In genomic region chr7:47538846-47539311, GRCh38 we compare ENCODE assay signal across 1 cellular context.
A peak's percentile ranks its signal among the peaks of the same experiment; 100 is the strongest.
TF ChIP-seq lines count a peak whose summit lies in the region.

No MANE protein-coding gene starts in this region.

TF ChIP-seq in HepG2, 621 proteins besides CTCF, POLR2A, EP300 and RAD21 (continued from another document and continues in another):
- peak; percentile 73 for TF ChIP-seq PATZ1 (CRISPR knock-in tag; IDR thresholded peaks at IDR 0.05)
- TF ChIP-seq NFRKB (IDR thresholded peaks at IDR 0.05) = no peak
- no peak for TF ChIP-seq ZSCAN5A (CRISPR knock-in tag; IDR thresholded peaks at IDR 0.05; ENCODE audit: borderline replicate concordance)
- no peak for TF ChIP-seq ATF1 (CRISPR knock-in tag; IDR thresholded peaks at IDR 0.05)
- TF ChIP-seq JUND (CRISPR knock-in tag; IDR thresholded peaks at IDR 0.05) = no peak
- TF ChIP-seq ZNF850 (CRISPR knock-in tag; conservative IDR thresholded peaks at IDR 0.05) = no peak
- TF ChIP-seq SALL2 (CRISPR knock-in tag; IDR thresholded peaks at IDR 0.05) = no peak
- TF ChIP-seq ZNF564 (CRISPR knock-in tag; IDR thresholded peaks at IDR 0.05) = no peak
- TF ChIP-seq SOX5 (CRISPR knock-in tag; IDR thresholded peaks at IDR 0.05; ENCODE audit: borderline replicate concordance) = 0 out of 2 replicates have a peak, but pooled peaks have one; percentile 61
- no peak for TF ChIP-seq TSC22D2 (CRISPR knock-in tag; IDR thresholded peaks at IDR 0.05; ENCODE audit: borderline replicate concordance)
- no peak for TF ChIP-seq CBX1 (IDR thresholded peaks at IDR 0.05; ENCODE audit: low read depth)
- no peak for TF ChIP-seq EEA1 (CRISPR knock-in tag; IDR thresholded peaks at IDR 0.05; ENCODE audit: borderline replicate concordance)
- no peak for TF ChIP-seq GTF3A (CRISPR knock-in tag; conservative IDR thresholded peaks at IDR 0.05)
- no peak for TF ChIP-seq RARG (CRISPR knock-in tag; IDR thresholded peaks at IDR 0.05; ENCODE audit: low read depth)
- TF ChIP-seq ZNF772 (CRISPR knock-in tag; IDR thresholded peaks at IDR 0.05) = no peak; the same call in 1 of the 2 replicates
- TF ChIP-seq ZNF75D (CRISPR knock-in tag; IDR thresholded peaks at IDR 0.05; ENCODE audit: borderline replicate concordance) = no peak
- no peak for TF ChIP-seq MNT (IDR thresholded peaks at IDR 0.05)
- TF ChIP-seq SMARCC2 (IDR thresholded peaks at IDR 0.05) = no peak
- TF ChIP-seq HNRNPLL (IDR thresholded peaks at IDR 0.05; ENCODE audit: low read depth, low read length, poor library complexity, severe bottlenecking) = no peak
- no peak for TF ChIP-seq REPIN1 (CRISPR knock-in tag; IDR thresholded peaks at IDR 0.05; ENCODE audit: borderline replicate concordance, low read depth)
- TF ChIP-seq ZNF343 (CRISPR knock-in tag; IDR thresholded peaks at IDR 0.05) = no peak
- no peak for TF ChIP-seq U2AF1 (optimal IDR thresholded peaks at IDR 0.05; ENCODE audit: low read depth, low read length)
- TF ChIP-seq KAT8 (CRISPR knock-in tag; IDR thresholded peaks at IDR 0.05) = no peak
- TF ChIP-seq ATF3 (CRISPR knock-in tag; IDR thresholded peaks at IDR 0.05) = no peak
- TF ChIP-seq ZNF674 (CRISPR knock-in tag; IDR thresholded peaks at IDR 0.05; ENCODE audit: low read depth) = no peak
- TF ChIP-seq THAP8 (CRISPR knock-in tag; IDR thresholded peaks at IDR 0.05; ENCODE audit: borderline replicate concordance) = no peak
- no peak for TF ChIP-seq ARNTL (CRISPR knock-in tag; IDR thresholded peaks at IDR 0.05)
- 0 out of 2 replicates have a peak, but pooled peaks have one; percentile 29 for TF ChIP-seq ZBTB3 (CRISPR knock-in tag; IDR thresholded peaks at IDR 0.05; ENCODE audit: borderline replicate concordance, low read depth)
- peak; percentile 36; the same call in 1 of the 2 replicates for TF ChIP-seq NFE2 (CRISPR knock-in tag; IDR thresholded peaks at IDR 0.05)
- no peak for TF ChIP-seq ZNF740 (CRISPR knock-in tag; IDR thresholded peaks at IDR 0.05)
- TF ChIP-seq MLLT10 (CRISPR knock-in tag; IDR thresholded peaks at IDR 0.05) = no peak
- no peak for TF ChIP-seq ZNF280D (CRISPR knock-in tag; IDR thresholded peaks at IDR 0.05)
- TF ChIP-seq CSRNP1 (CRISPR knock-in tag; IDR thresholded peaks at IDR 0.05) = no peak
- TF ChIP-seq FOXA1 (IDR thresholded peaks at IDR 0.05) = no peak
- TF ChIP-seq FOXA1 (CRISPR knock-in tag; IDR thresholded peaks at IDR 0.05) = peak; percentile 85
- TF ChIP-seq AHR (CRISPR knock-in tag; IDR thresholded peaks at IDR 0.05) = no peak
- 0 out of 2 replicates have a peak, but pooled peaks have one; percentile 19 for TF ChIP-seq MTERF4 (CRISPR knock-in tag; IDR thresholded peaks at IDR 0.05)
- no peak for TF ChIP-seq ZNF782 (CRISPR knock-in tag; IDR thresholded peaks at IDR 0.05; ENCODE audit: borderline replicate concordance)
- 0 out of 2 replicates have a peak, but pooled peaks have one; percentile 62 for TF ChIP-seq ZNF503 (CRISPR knock-in tag; IDR thresholded peaks at IDR 0.05)
- no peak for TF ChIP-seq ZNF441 (CRISPR knock-in tag; IDR thresholded peaks at IDR 0.05; ENCODE audit: borderline replicate concordance)
- TF ChIP-seq SMAD9 (CRISPR knock-in tag; IDR thresholded peaks at IDR 0.05) = no peak
- no peak for TF ChIP-seq NFIB (CRISPR knock-in tag; IDR thresholded peaks at IDR 0.05; ENCODE audit: borderline replicate concordance)
- no peak for TF ChIP-seq ZNF749 (CRISPR knock-in tag; IDR thresholded peaks at IDR 0.05; ENCODE audit: borderline replicate concordance)
- no peak for TF ChIP-seq ESRRA (CRISPR knock-in tag; IDR thresholded peaks at IDR 0.05; ENCODE audit: low read depth)
- no peak for TF ChIP-seq THYN1 (CRISPR knock-in tag; IDR thresholded peaks at IDR 0.05; ENCODE audit: borderline replicate concordance, low read depth)
- no peak for TF ChIP-seq HMGXB3 (CRISPR knock-in tag; IDR thresholded peaks at IDR 0.05; ENCODE audit: borderline replicate concordance)
